In genomic region chr3:150412599-150413069, GRCh38 we compare ENCODE assay signal across 8 cellular contexts. TPM values are rescaled to one million over a fixed set of nuclear protein-coding genes. Genes with fewer than 3 reads are reported as not detected.
A peak's percentile ranks its signal among the peaks of the same experiment; 100 is the strongest.
DNase-seq lines count a peak whose midpoint lies in the region; FAIRE-seq and TF ChIP-seq lines count a peak whose summit lies in the region.

No MANE protein-coding gene starts in this region.

- no peaks in the 10 kb centered on the region for H3K9me3 ChIP-seq in NT2/D1 (ENCODE audit: insufficient read depth, low read length)

- no peak for TF ChIP-seq CTCF in bronchial epithelial cell (IDR thresholded peaks at IDR 0.05; ENCODE audit: insufficient read depth, low read length, severe bottlenecking)

- H3K27me3 ChIP-seq in NT2/D1 (ENCODE audit: insufficient read depth, insufficient read length), result no peaks in the 10 kb centered on the region
- H3K27me3 ChIP-seq in bronchial epithelial cell (ENCODE audit: control insufficient read depth, insufficient read depth, low read length), result no peaks in the 10 kb centered on the region

- no peaks in the 10 kb centered on the region for H3K4me1 ChIP-seq in NT2/D1 (ENCODE audit: insufficient read depth, insufficient read length)
- no peaks in the 10 kb centered on the region for H3K4me1 ChIP-seq in urinary bladder (ENCODE audit: insufficient read depth)

- DNase-seq in stimulated activated CD4-positive, alpha-beta T cell treated with anti-CD3 and anti-CD28 coated beads, Interleukin-1b, Interleukin-23, amount 100 ng/mL, for 48 hours, result peak; percentile 16
- DNase-seq in stimulated activated CD4-positive, alpha-beta T cell treated with anti-CD3 and anti-CD28 coated beads, Interleukin-4, amount 100 ng/mL, for 4 hours, result no peak
- DNase-seq in NT2/D1 (ENCODE audit: low read depth, low spot score), result no peak
- peak; percentile 84 for DNase-seq in bronchial epithelial cell (ENCODE audit: low read depth)
- DNase-seq in medulla oblongata (ENCODE audit: extremely low spot score), result peak; percentile 69
- DNase-seq in GM19238 (ENCODE audit: insufficient read length, low spot score), result no peak
- no peak for DNase-seq in iPS-NIHi11 (ENCODE audit: low spot score)

- WGBS in urinary bladder, result 2% methylated on average over 4 of the region's 4 CpGs

- peaks cover 80% of the 10 kb centered on the region for H3K36me3 ChIP-seq in NT2/D1 (ENCODE audit: insufficient read depth, insufficient read length, low read length)
- H3K36me3 ChIP-seq in bronchial epithelial cell (ENCODE audit: control insufficient read depth, insufficient read depth, low read length), result peaks cover 5% of the 10 kb centered on the region
- H3K36me3 ChIP-seq in urinary bladder (ENCODE audit: insufficient read depth), result no peaks in the 10 kb centered on the region

- FAIRE-seq in bronchial epithelial cell (lab: Jason Lieb, UNC), result no peak

- peak overlapping the region; percentile 51 for H3K9ac ChIP-seq in NT2/D1 (ENCODE audit: insufficient read length, low read depth)

- H3K4me3 ChIP-seq in NT2/D1 (ENCODE audit: insufficient read length, low read depth), result peak overlapping the region; percentile 33
- H3K4me3 ChIP-seq in bronchial epithelial cell (ENCODE audit: low read depth, low read length), result peak overlapping the region; percentile 96
- H3K4me3 ChIP-seq in urinary bladder (ENCODE audit: low read depth, low read length), result peak overlapping the region; percentile 46

- H3K27ac ChIP-seq in urinary bladder (ENCODE audit: low read depth), result no peak overlapping the region

RNA-seq across cellular contexts. Expression of gene TSC22D2, which starts 4.5 kb away (rescaled TPM):
- total RNA-seq in bronchial epithelial cell (5.0 and 5.8 TPM in 2 replicates), urinary bladder (48.3 TPM)
- polyA plus RNA-seq in urinary bladder, result 16.3 TPM

Comparison
In these comparisons a context has a peak if more than half of its experiments do, and no peak if none do; other contexts are left out.
1. DNase-seq: peak in stimulated activated CD4-positive, alpha-beta T cell treated with anti-CD3 and anti-CD28 coated beads, Interleukin-1b, Interleukin-23, amount 100 ng/mL, for 48 hours (single experiment), bronchial epithelial cell (single experiment) and medulla oblongata (single experiment); none in stimulated activated CD4-positive, alpha-beta T cell treated with anti-CD3 and anti-CD28 coated beads, Interleukin-4, amount 100 ng/mL, for 4 hours (0 of 2), NT2/D1 (single experiment), GM19238 (single experiment) and iPS-NIHi11 (single experiment).
2. H3K4me3 ChIP-seq: peak in every context shown above with its lines; median percentile 96 in bronchial epithelial cell; 46 in urinary bladder; 33 in NT2/D1.